Comparison of ENCODE assay signal across 1 cellular context in genomic region chr19:42443944-42444398, GRCh38.
TF ChIP-seq lines count a peak whose summit lies in the region.

No MANE protein-coding gene starts in this region.

TF ChIP-seq in HepG2, 621 proteins besides CTCF, POLR2A, EP300 and RAD21 (continued from another document and continues in another):
- TF ChIP-seq RCOR2 (CRISPR knock-in tag; IDR thresholded peaks at IDR 0.05) (peak; percentile 76), FOXA3 (CRISPR knock-in tag; IDR thresholded peaks at IDR 0.05) (peak; percentile 95), GMEB2 (CRISPR knock-in tag; IDR thresholded peaks at IDR 0.05; ENCODE audit: low read depth) (no peak), GLI4 (CRISPR knock-in tag; IDR thresholded peaks at IDR 0.05; ENCODE audit: borderline replicate concordance) (no peak), CAMTA2 (CRISPR knock-in tag; IDR thresholded peaks at IDR 0.05; ENCODE audit: borderline replicate concordance) (no peak), HNF4A (CRISPR knock-in tag; IDR thresholded peaks at IDR 0.05) (peak; percentile 95), ZNF281 (CRISPR knock-in tag; IDR thresholded peaks at IDR 0.05; ENCODE audit: borderline replicate concordance) (0 out of 2 replicates have a peak, but pooled peaks have one; percentile 35), ZNF687 (CRISPR knock-in tag; IDR thresholded peaks at IDR 0.05) (peak; percentile 69), ZNF337 (CRISPR knock-in tag; IDR thresholded peaks at IDR 0.05; ENCODE audit: borderline replicate concordance, low read depth) (0 out of 2 replicates have a peak, but pooled peaks have one; percentile 53), TBX2 (CRISPR knock-in tag; IDR thresholded peaks at IDR 0.05; ENCODE audit: borderline replicate concordance) (peak; percentile 75), NR2F6 (IDR thresholded peaks at IDR 0.05) (peak; percentile 51), NR2F6 (CRISPR knock-in tag; IDR thresholded peaks at IDR 0.05) (peak; percentile 67; the same call in 1 of the 2 replicates), GATAD2A (CRISPR knock-in tag; IDR thresholded peaks at IDR 0.05) (peak; percentile 89), UBTF (CRISPR knock-in tag; IDR thresholded peaks at IDR 0.05) (no peak), PATZ1 (CRISPR knock-in tag; IDR thresholded peaks at IDR 0.05) (peak; percentile 51), ZNF567 (CRISPR knock-in tag; IDR thresholded peaks at IDR 0.05; ENCODE audit: borderline replicate concordance) (no peak), CSRNP1 (CRISPR knock-in tag; IDR thresholded peaks at IDR 0.05) (no peak), ZNF367 (CRISPR knock-in tag; IDR thresholded peaks at IDR 0.05; ENCODE audit: borderline replicate concordance) (no peak), POLR2G (IDR thresholded peaks at IDR 0.05; ENCODE audit: low read depth, low read length) (0 out of 2 replicates have a peak, but pooled peaks have one; percentile 54), HOMEZ (CRISPR knock-in tag; IDR thresholded peaks at IDR 0.05; ENCODE audit: low read depth) (peak; percentile 85), ZNF331 (CRISPR knock-in tag; IDR thresholded peaks at IDR 0.05) (peak; percentile 33; the same call in 1 of the 2 replicates), FOXC1 (CRISPR knock-in tag; IDR thresholded peaks at IDR 0.05; ENCODE audit: borderline replicate concordance) (0 out of 2 replicates have a peak, but pooled peaks have one; percentile 36), ZBTB7B (CRISPR knock-in tag; IDR thresholded peaks at IDR 0.05) (peak; percentile 88), ZNF230 (CRISPR knock-in tag; IDR thresholded peaks at IDR 0.05) (peak; percentile 49; the same call in 1 of the 2 replicates), ZMYM3 (CRISPR knock-in tag; IDR thresholded peaks at IDR 0.05) (0 out of 2 replicates have a peak, but pooled peaks have one; percentile 44), SPEN (CRISPR knock-in tag; IDR thresholded peaks at IDR 0.05; ENCODE audit: low read depth) (0 out of 2 replicates have a peak, but pooled peaks have one; percentile 58), ZNF333 (CRISPR knock-in tag; IDR thresholded peaks at IDR 0.05; ENCODE audit: borderline replicate concordance) (no peak), ZNF577 (CRISPR knock-in tag; IDR thresholded peaks at IDR 0.05; ENCODE audit: borderline replicate concordance, low read depth) (no peak), ATF4 (CRISPR knock-in tag; IDR thresholded peaks at IDR 0.05) (peak in 1 of 2 experiments; percentile 50; a peak in 1 of 4 replicates), SALL1 (CRISPR knock-in tag; IDR thresholded peaks at IDR 0.05) (peak; percentile 82), FOXO1 (CRISPR knock-in tag; IDR thresholded peaks at IDR 0.05) (peak; percentile 92), KAT8 (CRISPR knock-in tag; IDR thresholded peaks at IDR 0.05) (peak; percentile 76; the same call in 1 of the 2 replicates), FOXK2 (IDR thresholded peaks at IDR 0.05) (peak; percentile 73), ZNF430 (CRISPR knock-in tag; IDR thresholded peaks at IDR 0.05) (0 out of 2 replicates have a peak, but pooled peaks have one; percentile 37), KLF12 (CRISPR knock-in tag; IDR thresholded peaks at IDR 0.05; ENCODE audit: borderline replicate concordance) (no peak), FOXK1 (CRISPR knock-in tag; IDR thresholded peaks at IDR 0.05; ENCODE audit: borderline replicate concordance, low read depth) (peak; percentile 66; the same call in 1 of the 2 replicates), ZMYM2 (CRISPR knock-in tag; IDR thresholded peaks at IDR 0.05) (no peak), EHMT2 (IDR thresholded peaks at IDR 0.05; ENCODE audit: borderline replicate concordance, low read depth, low read length) (peak; percentile 53; the same call in 1 of the 2 replicates), KLF16 (CRISPR knock-in tag; IDR thresholded peaks at IDR 0.05) (peak in 1 of 2 experiments; percentile 81; a peak in 2 of 4 replicates), ZGPAT (CRISPR knock-in tag; IDR thresholded peaks at IDR 0.05) (peak; percentile 60; the same call in 1 of the 2 replicates), RXRB (CRISPR knock-in tag; IDR thresholded peaks at IDR 0.05; ENCODE audit: borderline replicate concordance) (peak; percentile 79), ZFY (CRISPR knock-in tag; IDR thresholded peaks at IDR 0.05) (peak; percentile 68), ZNF652 (CRISPR knock-in tag; IDR thresholded peaks at IDR 0.05; ENCODE audit: borderline replicate concordance, low read depth) (no peak)
